ENCODE assay signal across 8 cellular contexts in genomic region chr3:157174265-157174615, GRCh38. TPM values are rescaled to one million over a fixed set of nuclear protein-coding genes. Genes with fewer than 3 reads are reported as not detected.
A peak's percentile ranks its signal among the peaks of the same experiment; 100 is the strongest.
DNase-seq lines count a peak whose midpoint lies in the region; ATAC-seq and TF ChIP-seq lines count a peak whose summit lies in the region.

No MANE protein-coding gene starts in this region.

- H3K27me3 Mint-ChIP-seq in activated naive CD8-positive, alpha-beta T cell treated with anti-CD3 and anti-CD28 coated beads for 36 hours = no peaks in the 10 kb centered on the region

- H3K27ac Mint-ChIP-seq in activated naive CD8-positive, alpha-beta T cell treated with anti-CD3 and anti-CD28 coated beads for 36 hours = peak overlapping the region; percentile 99

- DNase-seq in Right ventricle myocardium inferior (ENCODE audit: missing footprints) (peak; percentile 68), cardiac septum (ENCODE audit: low spot score) (no peak), NCI-H1417 (lab: John Stamatoyannopoulos, UW) (peak in 2 of 3 experiments; percentile 57 to 90), hepatic stellate cell (ENCODE audit: low spot score) (peak; percentile 7), GM10266 (ENCODE audit: extremely low spot score) (no peak)
- peak; percentile 13 for DNase-seq in activated naive CD8-positive, alpha-beta T cell treated with anti-CD3 and anti-CD28 coated beads for 36 hours

- intact Hi-C loops in Right ventricle myocardium inferior (cut with DNase I) = loop anchor here (10.0 kb wide), 1 partner anchor 71 kb away; no protein-coding TSS in a partner anchor
- intact Hi-C loops in cardiac septum (cut with DNase I) = loop anchor here (1.0 kb wide), 1 partner anchor 14 kb away; the partner anchor contains the start of gene CCNL1

- peaks cover 17% of the 10 kb centered on the region for H3K4me1 Mint-ChIP-seq in activated naive CD8-positive, alpha-beta T cell treated with anti-CD3 and anti-CD28 coated beads for 36 hours

- peak overlapping the region; percentile 88 for H3K4me3 Mint-ChIP-seq in activated naive CD8-positive, alpha-beta T cell treated with anti-CD3 and anti-CD28 coated beads for 36 hours

- peaks cover 21% of the 10 kb centered on the region for H3K36me3 Mint-ChIP-seq in activated naive CD8-positive, alpha-beta T cell treated with anti-CD3 and anti-CD28 coated beads for 36 hours

- H3K27ac ChIP-seq in skin epidermis = peak overlapping the region; percentile 77 to 99 (median 96)

- ATAC-seq in Right ventricle myocardium inferior (peak; percentile 7), GM21723 (IDR thresholded peaks at IDR 0.05; ENCODE audit: unreplicated experiment) (no peak)

- peaks cover 2% of the 10 kb centered on the region for H3K9me3 Mint-ChIP-seq in activated naive CD8-positive, alpha-beta T cell treated with anti-CD3 and anti-CD28 coated beads for 36 hours

- peak overlapping the region; percentile 37 to 59 (median 53) for H3K4me3 ChIP-seq in skin epidermis

- no peak for TF ChIP-seq CTCF in GM10266 (IDR thresholded peaks at IDR 0.05; ENCODE audit: control insufficient read depth, insufficient read depth, low read depth, missing control alignments)

RNA-seq across cellular contexts. Expression of gene CCNL1, which starts 14.3 kb away (rescaled TPM):
- total RNA-seq in Right ventricle myocardium inferior (21.2 TPM), cardiac septum (41.7 TPM)
- total RNA-seq in activated naive CD8-positive, alpha-beta T cell treated with anti-CD3 and anti-CD28 coated beads for 36 hours = 100 to 1,000 TPM; 139 to 156 TPM

Comparison
In these comparisons a context has a peak if more than half of its experiments do, and no peak if none do; other contexts are left out.
1. DNase-seq: peak in Right ventricle myocardium inferior (single experiment), NCI-H1417 (2 of 3), activated naive CD8-positive, alpha-beta T cell treated with anti-CD3 and anti-CD28 coated beads for 36 hours (single experiment) and hepatic stellate cell (single experiment); none in cardiac septum (single experiment) and GM10266 (single experiment).